In the genomic region with DNA sequence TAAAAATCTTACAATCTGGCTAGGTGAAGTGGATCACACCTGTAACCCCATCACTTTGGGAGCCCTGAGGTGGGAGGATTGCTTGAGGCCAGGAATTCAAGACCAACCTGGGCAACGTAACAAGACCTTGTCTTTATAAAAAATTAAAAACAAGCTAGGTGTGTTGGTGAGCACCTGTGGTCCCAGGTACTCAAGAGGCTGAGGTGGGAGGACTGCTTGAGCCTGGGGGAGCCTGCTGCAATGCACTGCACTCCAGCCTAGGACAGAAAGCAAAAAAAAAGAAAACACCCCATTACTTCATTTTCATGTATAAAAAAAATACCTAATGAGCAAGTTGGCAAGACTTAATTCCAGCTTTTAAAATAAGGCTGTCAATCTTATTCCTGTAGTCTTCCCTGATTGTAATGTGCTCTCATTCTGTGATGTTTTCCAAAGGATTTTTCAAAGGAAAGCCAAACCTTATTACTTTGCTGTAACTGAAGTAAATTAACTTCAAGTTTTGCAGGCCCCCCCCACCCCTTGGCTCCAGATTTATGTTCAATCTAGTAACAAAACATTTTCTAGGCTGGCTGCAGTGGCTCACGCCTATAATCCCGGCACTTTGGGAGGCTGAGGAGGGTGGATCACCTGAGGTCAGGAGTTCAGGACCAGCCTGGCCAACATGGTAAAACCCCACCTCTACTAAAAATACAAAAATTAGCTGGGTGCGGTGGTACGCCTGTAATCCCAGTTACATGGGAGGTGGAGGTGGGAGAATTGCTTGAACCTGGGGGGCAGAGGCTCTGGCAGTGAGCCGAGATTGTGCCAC, we compare ENCODE assay signal across 23 cellular contexts. TPM values are rescaled to one million over a fixed set of nuclear protein-coding genes. Genes with fewer than 3 reads are reported as not detected.
DNase-seq lines count a peak whose midpoint lies in the region; ATAC-seq, FAIRE-seq and TF ChIP-seq lines count a peak whose summit lies in the region.
"Had no signal": no experiment of that assay in that cellular context is flagged by ENCODE, and none has a peak within 500 bp of the region (broad histone marks: within the 10 kb centered on the region; RNA-seq: fewer than 3 reads in every experiment).

No MANE protein-coding gene starts in this region.

- H3K14ac ChIP-seq in mesenchymal stem cell (ENCODE audit: low read length in 2 of 2): no peak overlapping the region

- no peak overlapping the region for H2BK5ac ChIP-seq in mesenchymal stem cell (ENCODE audit: low read depth, low read length, poor library complexity, severe bottlenecking)

- POLR2A ChIA-PET in A549 (lab: Yijun Ruan, JAX) (interaction anchor here (0.6 to 1.3 kb wide), 2 partner anchors 23 to 32 kb away, joined by 5 read pairs; a partner anchor contains a TSS), RWPE1 (lab: Yijun Ruan, JAX; ENCODE audit: low non-redundant PET) (no interaction called here)
- POLR2A ChIA-PET in CD4-positive, alpha-beta T cell (lab: Charles Lee): interaction anchor here (1.1 to 7.3 kb wide), 3 partner anchors 8 to 22 kb away, joined by 3 to 208 read pairs (median 3); a partner anchor contains a TSS

- H3K9ac ChIP-seq in mesenchymal stem cell (ENCODE audit: low read length): no peak overlapping the region

- no peak overlapping the region for H2AK5ac ChIP-seq in mesenchymal stem cell (ENCODE audit: low read length, severe bottlenecking)

- H2BK15ac ChIP-seq in mesenchymal stem cell (ENCODE audit: low read depth, poor library complexity, severe bottlenecking): no peak overlapping the region

- H2BK120ac ChIP-seq in mesenchymal stem cell (ENCODE audit: low read depth, low read length): no peak overlapping the region

- peak overlapping the region; percentile 54 for H3K4me3 Mint-ChIP-seq in CD4-positive, alpha-beta T cell
- H3K4me3 Mint-ChIP-seq: stimulated activated naive CD8-positive, alpha-beta T cell treated with anti-CD3 and anti-CD28 coated beads, Interleukin-15, Interleukin-2, amounts not matched to agents 100 ng/mL and 50 ng/mL, for 24 hours had no signal

- CTCF ChIA-PET in A549 (lab: Yijun Ruan, JAX): interaction anchor here (0.7 to 1.9 kb wide), 5 partner anchors 13 to 275 kb away, joined by 3 to 9 read pairs (median 4); no protein-coding TSS in a partner anchor
- CTCF ChIA-PET in CD4-positive, alpha-beta T cell (lab: Charles Lee): interaction anchor here (1.4 to 1.6 kb wide), 2 partner anchors 18 to 32 kb away, joined by 4 to 6 read pairs; no protein-coding TSS in a partner anchor
- CTCF ChIA-PET in RWPE1 (lab: Yijun Ruan, JAX): no interaction called here

- H3K27me3 Mint-ChIP-seq in CD4-positive, alpha-beta T cell: no peaks in the 10 kb centered on the region
- H3K27me3 Mint-ChIP-seq: stimulated activated naive CD8-positive, alpha-beta T cell treated with anti-CD3 and anti-CD28 coated beads, Interleukin-15, Interleukin-2, amounts not matched to agents 100 ng/mL and 50 ng/mL, for 24 hours had no signal

- H3K36me3 ChIP-seq in mesenchymal stem cell (ENCODE audit: control insufficient read depth in 1 of 2, insufficient read depth in 2 of 2, low read depth in 1 of 2, low read length in 2 of 2): peaks cover 40 to 62% of the 10 kb centered on the region in 2 experiments

- peaks cover 10% of the 10 kb centered on the region for H3K79me1 ChIP-seq in mesenchymal stem cell (replicated peaks; ENCODE audit: low read length, poor library complexity, severe bottlenecking)

- H3K4me2 ChIP-seq in A549: no peak overlapping the region
- no peak overlapping the region for H3K4me2 ChIP-seq in mesenchymal stem cell (ENCODE audit: low read length, poor library complexity, severe bottlenecking)
- H3K4me2 ChIP-seq: PC-9 had no signal

- WGBS in A549 (ENCODE audit: missing lambda C conversion rate): 89% methylated on average over 6 of the region's 6 CpGs
- WGBS in mesenchymal stem cell: 100% methylated on average over 1 of the region's 6 CpGs

- no peak overlapping the region for H3K4me3 ChIP-seq in A549
- H3K4me3 ChIP-seq in mesenchymal stem cell (ENCODE audit: insufficient read depth in 1 of 2, low read depth in 1 of 2, low read length in 2 of 2): no peak overlapping the region
- H3K4me3 ChIP-seq: cardiac muscle cell, gastrocnemius medialis, lung, PC-9, tibial nerve had no signal

- H3K9me3 ChIP-seq in A549: no peaks in the 10 kb centered on the region
- no peaks in the 10 kb centered on the region for H3K9me3 ChIP-seq in CD4-positive, alpha-beta T cell (ENCODE audit: control insufficient read depth, low read length)
- no peaks in the 10 kb centered on the region for H3K9me3 ChIP-seq in mesenchymal stem cell (ENCODE audit: control insufficient read depth, low read length)
- H3K9me3 ChIP-seq: BE2C, gastrocnemius medialis, tibial nerve had no signal

- no peak for TF ChIP-seq CTCF in A549 (IDR thresholded peaks at IDR 0.05)
- TF ChIP-seq CTCF in CD4-positive, alpha-beta T cell (IDR thresholded peaks at IDR 0.05): no peak
- no peak for TF ChIP-seq CTCF in RWPE1 (conservative IDR thresholded peaks at IDR 0.05; ENCODE audit: low read depth)

- peak overlapping the region; percentile 36 for H3K27ac Mint-ChIP-seq in CD4-positive, alpha-beta T cell
- H3K27ac Mint-ChIP-seq: stimulated activated naive CD8-positive, alpha-beta T cell treated with anti-CD3 and anti-CD28 coated beads, Interleukin-15, Interleukin-2, amounts not matched to agents 100 ng/mL and 50 ng/mL, for 24 hours had no signal

- H3K4me1 ChIP-seq in A549 (peaks cover 6% of the 10 kb centered on the region; the same call in 2 of the 3 replicates), mesenchymal stem cell (ENCODE audit: control insufficient read depth, insufficient read depth, low read depth, low read length) (peaks cover 4% of the 10 kb centered on the region)
- H3K4me1 ChIP-seq: BE2C had no signal

- no peaks in the 10 kb centered on the region for H3K9me3 Mint-ChIP-seq in CD4-positive, alpha-beta T cell
- H3K9me3 Mint-ChIP-seq: stimulated activated naive CD8-positive, alpha-beta T cell treated with anti-CD3 and anti-CD28 coated beads, Interleukin-15, Interleukin-2, amounts not matched to agents 100 ng/mL and 50 ng/mL, for 24 hours had no signal

- peaks cover 85% of the 10 kb centered on the region for H3K36me3 Mint-ChIP-seq in CD4-positive, alpha-beta T cell (ENCODE audit: low read depth)

- no peak overlapping the region for H3K23ac ChIP-seq in mesenchymal stem cell (ENCODE audit: low read length in 2 of 2)

- H3K27me3 ChIP-seq in CD4-positive, alpha-beta T cell (ENCODE audit: control insufficient read depth, insufficient read depth, low read length): no peaks in the 10 kb centered on the region
- no peaks in the 10 kb centered on the region for H3K27me3 ChIP-seq in mesenchymal stem cell (ENCODE audit: control insufficient read depth in 1 of 2, insufficient read depth in 1 of 2, low read length in 2 of 2)
- H3K27me3 ChIP-seq: BE2C, cardiac muscle cell, gastrocnemius medialis, tibial nerve had no signal

- H4K8ac ChIP-seq in mesenchymal stem cell (ENCODE audit: low read length): no peak overlapping the region

- no peak for TF ChIP-seq EP300 in A549 (IDR thresholded peaks at IDR 0.05)

- no peak overlapping the region for H4K91ac ChIP-seq in mesenchymal stem cell (ENCODE audit: low read length)

- peaks cover 31% of the 10 kb centered on the region for H3K4me1 Mint-ChIP-seq in CD4-positive, alpha-beta T cell (ENCODE audit: low read depth)

- no peak overlapping the region for H2BK12ac ChIP-seq in mesenchymal stem cell (ENCODE audit: low read length in 2 of 2)

- no peak for TF ChIP-seq RAD21 in A549 (conservative IDR thresholded peaks at IDR 0.05 in 1 of 2, IDR thresholded peaks at IDR 0.05 in 1 of 2)

- intact Hi-C loops in CD4-positive, alpha-beta T cell (cut with DNase I, micrococcal nuclease): loop anchor here in 1 of 2 experiments (10.0 kb wide), 1 partner anchor 239 kb away; a partner anchor contains a TSS

- no peak for DNase-seq in A549 (ENCODE audit: low read depth in 1 of 2, low spot score in 1 of 2)
- DNase-seq in CD4-positive, alpha-beta T cell: no peak
- no peak for DNase-seq in RWPE1 (ENCODE audit: low spot score)
- DNase-seq in epithelial cell of prostate (ENCODE audit: low read depth, low spot score): no peak
- DNase-seq in SHP77 treated with DMSO at 0.1 percent for 48 hours (lab: John Stamatoyannopoulos, UW): no peak
- DNase-seq in mesenchymal stem cell: no peak
- DNase-seq: activated CD4-positive, alpha-beta T cell treated with anti-CD3 and anti-CD28 coated beads, Interleukin-2, amount 50 U/mL, for 1 hour; BE2C; dermis blood vessel endothelial cell; gastrocnemius medialis; H7; kidney; NCI-H1436; PC-9; posterior cingulate gyrus; stimulated activated CD4-positive, alpha-beta T cell treated with anti-CD3 and anti-CD28 coated beads, Interleukin-1b, Interleukin-23, amount 100 ng/mL, for 48 hours; T1000 had no signal

- no peak overlapping the region for H3K4ac ChIP-seq in mesenchymal stem cell (ENCODE audit: low read depth in 1 of 2, low read length in 2 of 2)

- H3K27ac ChIP-seq in A549 (no peak overlapping the region), RWPE1 (peak overlapping the region; percentile 54), epithelial cell of prostate (peak overlapping the region; percentile 7), mesenchymal stem cell (ENCODE audit: low read length, poor library complexity, severe bottlenecking) (no peak overlapping the region)
- H3K27ac ChIP-seq in CD4-positive, alpha-beta T cell (ENCODE audit: low read depth, low read length): no peak overlapping the region
- H3K27ac ChIP-seq: PC-9, tibial nerve had no signal

- no peak for FAIRE-seq in A549 (lab: Jason Lieb, UNC)
- FAIRE-seq: D721Med, kidney had no signal

- no peak overlapping the region for H2AFZ ChIP-seq in mesenchymal stem cell (ENCODE audit: low read depth, low read length)
- H2AFZ ChIP-seq: PC-9 had no signal

- no peak overlapping the region for H3K18ac ChIP-seq in mesenchymal stem cell (ENCODE audit: low read depth in 1 of 2, low read length in 2 of 2)

- TF ChIP-seq POLR2A in A549 (IDR thresholded peaks at IDR 0.05; ENCODE audit: low read length): no peak

- ATAC-seq in A549: no peak
- no peak for ATAC-seq in CD4-positive, alpha-beta T cell (ENCODE audit: poor library complexity)
- ATAC-seq in HG02840 (IDR thresholded peaks at IDR 0.05; ENCODE audit: low FRiP score, unreplicated experiment): no peak
- ATAC-seq: gastrocnemius medialis had no signal

RNA-seq across cellular contexts. Expression of a gene that starts 3.3 kb away (rescaled TPM):
- polyA plus RNA-seq in A549 (2011; rRNA removed) (35.6 and 40.1 TPM in 2 replicates), A549 (2017; fragmentation: RNase III; extraction: RNeasy Plus Mini Kit Qiagen cat#74134 plus additional on column Dnase treatment) (20.9 to 23.2 TPM (median 21.1 TPM) in 3 replicates)
- polyA plus RNA-seq in A549 (2012; cell fraction: cytosol; rRNA removed): 17.0 and 18.9 TPM in 2 replicates
- polyA plus RNA-seq in A549 (2012; cell fraction: nucleus; rRNA removed): 27.9 and 41.5 TPM in 2 replicates
- 22.8 and 23.7 TPM in 2 replicates for polyA minus RNA-seq in A549 (2011; rRNA and poly(A)+ RNA removed)
- total RNA-seq in CD4-positive, alpha-beta T cell: 10 to 100 TPM; 49.4 to 54.8 TPM
- polyA plus RNA-seq in mesenchymal stem cell (2013, experiment 1 of 2): 9.3 TPM
- polyA plus RNA-seq in mesenchymal stem cell (2013, experiment 2 of 2): 9.7 TPM

RNA-seq across cellular contexts. Expression of a gene that starts 22.7 kb away (rescaled TPM):
- polyA plus RNA-seq in A549 (2011; rRNA removed): 43.0 and 83.3 TPM in 2 replicates
- 17.7 and 24.0 TPM in 2 replicates for polyA plus RNA-seq in A549 (2012; cell fraction: cytosol; rRNA removed)
- polyA plus RNA-seq in A549 (2012; cell fraction: nucleus; rRNA removed): 21.8 and 27.1 TPM in 2 replicates
- polyA plus RNA-seq in A549 (2017; fragmentation: RNase III; extraction: RNeasy Plus Mini Kit Qiagen cat#74134 plus additional on column Dnase treatment): 72.2 to 75.3 TPM (median 72.8 TPM) in 3 replicates
- 20.0 and 20.8 TPM in 2 replicates for polyA minus RNA-seq in A549 (2011; rRNA and poly(A)+ RNA removed)
- total RNA-seq in CD4-positive, alpha-beta T cell: 100 to 1,000 TPM; 339 to 341 TPM
- 69.5 TPM for polyA plus RNA-seq in mesenchymal stem cell (2013, experiment 1 of 2)
- polyA plus RNA-seq in mesenchymal stem cell (2013, experiment 2 of 2): 65.9 TPM

RNA-seq across cellular contexts. Expression of a gene that starts 23.1 kb away (rescaled TPM):
- polyA plus RNA-seq in A549 (2011; rRNA removed) (61.1 and 68.7 TPM in 2 replicates), A549 (2017; fragmentation: RNase III; extraction: RNeasy Plus Mini Kit Qiagen cat#74134 plus additional on column Dnase treatment) (30.6 to 34.3 TPM (median 33.8 TPM) in 3 replicates)
- polyA plus RNA-seq in A549 (2012; cell fraction: cytosol; rRNA removed): 26.6 and 29.2 TPM in 2 replicates
- 80.4 and 119 TPM in 2 replicates for polyA plus RNA-seq in A549 (2012; cell fraction: nucleus; rRNA removed)
- 53.5 and 53.8 TPM in 2 replicates for polyA minus RNA-seq in A549 (2011; rRNA and poly(A)+ RNA removed)
- total RNA-seq in CD4-positive, alpha-beta T cell: 10 to 100 TPM; 23.3 to 23.8 TPM
- polyA plus RNA-seq in mesenchymal stem cell (2013, experiment 1 of 2): 8.8 TPM
- 6.2 TPM for polyA plus RNA-seq in mesenchymal stem cell (2013, experiment 2 of 2)

Comparison
In these comparisons a context has a peak if more than half of its experiments do, and no peak if none do; other contexts are left out.
1. H3K27ac ChIP-seq: peak in RWPE1 (single experiment) and epithelial cell of prostate (single experiment); none in A549 (0 of 2), CD4-positive, alpha-beta T cell (single experiment) and mesenchymal stem cell (single experiment).